8 cellular contexts compared by ENCODE assay signal in genomic region chr13:52599853-52600603, GRCh38. TPM values are rescaled to one million over a fixed set of nuclear protein-coding genes. Genes with fewer than 3 reads are reported as not detected.
DNase-seq lines count a peak whose midpoint lies in the region; ATAC-seq and TF ChIP-seq lines count a peak whose summit lies in the region.

No MANE protein-coding gene starts in this region.

- no peak for DNase-seq in CD4-positive, alpha-beta memory T cell
- DNase-seq in WERI-Rb-1, result peak; percentile 34
- peak; percentile 21 for DNase-seq in fibroblast of mammary gland (ENCODE audit: low read depth)
- DNase-seq in MV-4-11 (lab: John Stamatoyannopoulos, UW), result no peak

- peaks cover 25% of the 10 kb centered on the region in 2 donors for H3K27me3 Mint-ChIP-seq in CD4-positive, alpha-beta memory T cell
- no peaks in the 10 kb centered on the region for H3K27me3 Mint-ChIP-seq in nephron (ENCODE audit: low read depth)

- peaks cover 5 to 14% (median 6%) of the 10 kb centered on the region in 4 donors for H3K4me1 Mint-ChIP-seq in CD4-positive, alpha-beta memory T cell
- H3K4me1 Mint-ChIP-seq in nephron, result peaks cover 24% of the 10 kb centered on the region

- no peaks in the 10 kb centered on the region for H3K36me3 ChIP-seq in CD4-positive, alpha-beta memory T cell (ENCODE audit: insufficient read depth, low read length)
- H3K36me3 ChIP-seq in WERI-Rb-1, result no peaks in the 10 kb centered on the region

- POLR2A ChIA-PET in CD4-positive, alpha-beta memory T cell (lab: Charles Lee; ENCODE audit: partially characterized antibody), result no interaction called here

- peak overlapping the region; percentile 57 to 82 (median 76) for H3K4me3 Mint-ChIP-seq in CD4-positive, alpha-beta memory T cell
- H3K4me3 Mint-ChIP-seq in nephron, result peak overlapping the region; percentile 91 to 96 (median 92)

- peaks cover 8% of the 10 kb centered on the region for H3K27me3 ChIP-seq in CD4-positive, alpha-beta memory T cell (ENCODE audit: insufficient read depth, low read length)
- H3K27me3 ChIP-seq in WERI-Rb-1 (ENCODE audit: insufficient read depth, low read depth, severe bottlenecking), result no peaks in the 10 kb centered on the region

- ATAC-seq in GM19043 (IDR thresholded peaks at IDR 0.05; ENCODE audit: low read depth, unreplicated experiment) (peak; percentile 58), HG03520 (IDR thresholded peaks at IDR 0.05; ENCODE audit: unreplicated experiment) (peak; percentile 67), HG03097 (IDR thresholded peaks at IDR 0.05; ENCODE audit: low FRiP score, unreplicated experiment) (no peak)

- CTCF ChIA-PET in CD4-positive, alpha-beta memory T cell (lab: Charles Lee; ENCODE audit: partially characterized antibody), result no interaction called here

- H3K4me1 ChIP-seq in CD4-positive, alpha-beta memory T cell (ENCODE audit: insufficient read depth, low read length), result peaks cover 11% of the 10 kb centered on the region

- no peaks in the 10 kb centered on the region for H3K9me3 ChIP-seq in CD4-positive, alpha-beta memory T cell (ENCODE audit: control insufficient read depth in 1 of 2, low read length in 2 of 2)
- H3K9me3 ChIP-seq in WERI-Rb-1 (ENCODE audit: severe bottlenecking), result no peaks in the 10 kb centered on the region

- intact Hi-C loops in CD4-positive, alpha-beta memory T cell (cut with micrococcal nuclease), result no loop called here

- H3K27ac Mint-ChIP-seq in CD4-positive, alpha-beta memory T cell, result no peak overlapping the region
- H3K27ac Mint-ChIP-seq in nephron, result peak overlapping the region; percentile 98 to 100 (median 99)

- TF ChIP-seq CTCF in WERI-Rb-1 (IDR thresholded peaks at IDR 0.05; ENCODE audit: low read depth, low read length) (no peak), fibroblast of mammary gland (conservative IDR thresholded peaks at IDR 0.05; ENCODE audit: control insufficient read depth, insufficient read depth, low read depth, low read length) (no peak), nephron (IDR thresholded peaks at IDR 0.05; ENCODE audit: unreplicated experiment in 3 of 3) (no peak)

- peak overlapping the region in 1 of 2 donors; percentile 43 for H3K4me3 ChIP-seq in CD4-positive, alpha-beta memory T cell (ENCODE audit: low read length in 2 of 2)
- H3K4me3 ChIP-seq in WERI-Rb-1 (ENCODE audit: low read depth, low read length) (peak overlapping the region; percentile 65), fibroblast of mammary gland (ENCODE audit: control insufficient read depth, low read depth, low read length) (peak overlapping the region; percentile 62)

- H3K9me3 Mint-ChIP-seq in CD4-positive, alpha-beta memory T cell, result peaks cover 0 to 2% (median 0%) of the 10 kb centered on the region in 8 donors
- no peaks in the 10 kb centered on the region for H3K9me3 Mint-ChIP-seq in nephron

- no peaks in the 10 kb centered on the region for H3K36me3 Mint-ChIP-seq in CD4-positive, alpha-beta memory T cell
- H3K36me3 Mint-ChIP-seq in nephron (ENCODE audit: low read depth), result no peaks in the 10 kb centered on the region

- H3K27ac ChIP-seq in CD4-positive, alpha-beta memory T cell (ENCODE audit: low read depth, low read length), result no peak overlapping the region
- peak overlapping the region; percentile 92 for H3K27ac ChIP-seq in WERI-Rb-1

RNA-seq across cellular contexts. Expression of gene HNRNPA1L2, which starts 42.2 kb away (rescaled TPM):
- 10 to 100 TPM; 19.5 to 19.8 TPM for total RNA-seq in CD4-positive, alpha-beta memory T cell
- 10 to 100 TPM in 1 of 2 donors, 1 to 10 TPM in 1; 3.8 to 10.0 TPM for polyA plus RNA-seq in CD4-positive, alpha-beta memory T cell

RNA-seq across cellular contexts. Expression of gene SUGT1, which starts 52.6 kb away (rescaled TPM):
- 10 to 100 TPM; 40.4 to 42.5 TPM for total RNA-seq in CD4-positive, alpha-beta memory T cell
- polyA plus RNA-seq in CD4-positive, alpha-beta memory T cell, result 10 to 100 TPM; 47.6 to 51.0 TPM

Comparison
In these comparisons a context has a peak if more than half of its experiments do, and no peak if none do; other contexts are left out.
1. DNase-seq: peak in WERI-Rb-1 (single experiment) and fibroblast of mammary gland (single experiment); none in CD4-positive, alpha-beta memory T cell (0 of 5) and MV-4-11 (single experiment).
2. H3K27ac Mint-ChIP-seq: peak in nephron (3 of 3); none in CD4-positive, alpha-beta memory T cell (0 of 7).